In the genomic region with DNA sequence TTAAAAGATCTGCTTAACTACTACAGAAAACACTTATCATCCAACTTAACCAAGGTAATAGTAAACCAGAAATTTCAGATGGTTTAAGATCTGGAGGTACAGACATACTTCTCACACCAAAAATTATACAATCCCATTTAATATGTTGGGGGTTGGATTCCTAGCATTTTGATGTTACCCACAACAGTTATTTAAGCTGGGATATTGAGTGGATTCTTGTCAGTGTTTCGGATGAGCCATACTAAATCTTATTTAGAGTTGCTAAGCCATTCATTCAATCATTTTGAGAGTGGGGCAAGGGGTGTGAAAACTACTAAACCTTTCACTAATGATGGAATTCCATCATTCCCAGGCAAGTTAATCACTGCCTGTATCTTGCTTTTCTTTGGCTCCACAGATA, we compare ENCODE assay signal across 1 cellular context.
TF ChIP-seq lines count a peak whose summit lies in the region.

No MANE protein-coding gene starts in this region.

TF ChIP-seq in IMR-90, 13 proteins besides CTCF, POLR2A, EP300 and RAD21 (continued from another document):
- TF ChIP-seq, protein P1, sequence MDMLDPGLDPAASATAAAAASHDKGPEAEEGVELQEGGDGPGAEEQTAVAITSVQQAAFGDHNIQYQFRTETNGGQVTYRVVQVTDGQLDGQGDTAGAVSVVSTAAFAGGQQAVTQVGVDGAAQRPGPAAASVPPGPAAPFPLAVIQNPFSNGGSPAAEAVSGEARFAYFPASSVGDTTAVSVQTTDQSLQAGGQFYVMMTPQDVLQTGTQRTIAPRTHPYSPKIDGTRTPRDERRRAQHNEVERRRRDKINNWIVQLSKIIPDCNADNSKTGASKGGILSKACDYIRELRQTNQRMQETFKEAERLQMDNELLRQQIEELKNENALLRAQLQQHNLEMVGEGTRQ (IDR thresholded peaks at IDR 0.05; ENCODE audit: low read depth, low read length), result no peak
- no peak for TF ChIP-seq MAZ (IDR thresholded peaks at IDR 0.05; ENCODE audit: borderline replicate concordance, low read depth, low read length)
